ENCODE assay signal across 8 cellular contexts in genomic region chr4:99885063-99885664, GRCh38. TPM values are rescaled to one million over a fixed set of nuclear protein-coding genes. Genes with fewer than 3 reads are reported as not detected.
DNase-seq lines count a peak whose midpoint lies in the region; ATAC-seq, FAIRE-seq and TF ChIP-seq lines count a peak whose summit lies in the region.

No MANE protein-coding gene starts in this region.

- H3K9me3 ChIP-seq in astrocyte (ENCODE audit: insufficient read depth, low read depth, low read length), result no peaks in the 10 kb centered on the region
- H3K9me3 ChIP-seq in liver (ENCODE audit: control insufficient read depth in 4 of 4, low read length in 3 of 4), result no peaks in the 10 kb centered on the region

- H3K36me3 ChIP-seq in astrocyte (ENCODE audit: insufficient read depth, low read length) (peaks cover 20% of the 10 kb centered on the region), liver (ENCODE audit: control insufficient read depth in 4 of 4, insufficient read depth in 3 of 4, low read depth in 1 of 4, low read length in 3 of 4) (peaks cover 4 to 24% (median 22%) of the 10 kb centered on the region in 4 donors)

- H3K27me3 Mint-ChIP-seq in CD14-positive monocyte (ENCODE audit: low read depth in 3 of 3), result no peaks in the 10 kb centered on the region
- H3K27me3 Mint-ChIP-seq in astrocyte (ENCODE audit: low read depth, unreplicated experiment), result no peaks in the 10 kb centered on the region

- no peak for FAIRE-seq in astrocyte (lab: Jason Lieb, UNC)

- ATAC-seq in HG03025 (IDR thresholded peaks at IDR 0.05; ENCODE audit: low FRiP score, unreplicated experiment) (no peak), left colon (no peak)

- no peak overlapping the region for H3K9ac ChIP-seq in astrocyte (ENCODE audit: low read length)
- no peak overlapping the region for H3K9ac ChIP-seq in liver (ENCODE audit: low read depth in 1 of 2, low read length in 2 of 2)

- H3K9me3 Mint-ChIP-seq in CD14-positive monocyte (no peaks in the 10 kb centered on the region), astrocyte (ENCODE audit: unreplicated experiment) (no peaks in the 10 kb centered on the region)

- no peak for DNase-seq in CD14-positive monocyte (ENCODE audit: low spot score)
- peak; percentile 11 for DNase-seq in NCI-H1417 treated with DMSO at 0.1 percent for 48 hours (lab: John Stamatoyannopoulos, UW)
- peak; percentile 16 for DNase-seq in astrocyte (ENCODE audit: low read depth)
- no peak for DNase-seq in ecto neural progenitor cell (ENCODE audit: low spot score)
- DNase-seq in left colon, result no peak

- H3K27ac ChIP-seq in astrocyte (ENCODE audit: low read depth, low read length) (no peak overlapping the region), liver (ENCODE audit: low read depth in 1 of 2, low read length in 2 of 2) (no peak overlapping the region)

- H3K27me3 ChIP-seq in astrocyte (ENCODE audit: insufficient read depth, low read length) (no peaks in the 10 kb centered on the region), liver (ENCODE audit: control insufficient read depth in 4 of 4, insufficient read depth in 4 of 4, low read length in 3 of 4) (no peaks in the 10 kb centered on the region)

- peak; percentile 70 to 77 for TF ChIP-seq RAD21 in liver (IDR thresholded peaks at IDR 0.05)

- H3K4me3 Mint-ChIP-seq in CD14-positive monocyte, result no peak overlapping the region
- H3K4me3 Mint-ChIP-seq in astrocyte (ENCODE audit: unreplicated experiment), result no peak overlapping the region

- H3K4me3 ChIP-seq in GM12875 (ENCODE audit: low read depth, low read length) (no peak overlapping the region), astrocyte (ENCODE audit: insufficient read depth, low read depth, low read length) (no peak overlapping the region), liver (ENCODE audit: low read depth in 1 of 3, low read length in 3 of 3) (no peak overlapping the region)

- no peak overlapping the region for H2AFZ ChIP-seq in astrocyte (ENCODE audit: low read depth, low read length)

- peak; percentile 74 for TF ChIP-seq CTCF in CD14-positive monocyte (IDR thresholded peaks at IDR 0.05)
- peak; percentile 17; the same call in 1 of the 2 replicates for TF ChIP-seq CTCF in GM12875 (IDR thresholded peaks at IDR 0.05; ENCODE audit: borderline replicate concordance, insufficient read depth, low read depth, low read length)
- TF ChIP-seq CTCF in astrocyte (IDR thresholded peaks at IDR 0.05; ENCODE audit: insufficient read depth, low read depth, low read length), result peak; percentile 39
- peak; percentile 43 for TF ChIP-seq CTCF in liver (IDR thresholded peaks at IDR 0.05; ENCODE audit: low read depth, low read length, missing input control)

- H3K4me2 ChIP-seq in astrocyte (ENCODE audit: low read length), result no peak overlapping the region

- H3K4me1 Mint-ChIP-seq in CD14-positive monocyte (peaks cover 6% of the 10 kb centered on the region), astrocyte (ENCODE audit: low read depth, unreplicated experiment) (peaks cover 4% of the 10 kb centered on the region)

- H3K4me1 ChIP-seq in astrocyte (ENCODE audit: insufficient read depth, low read length) (peaks cover 4% of the 10 kb centered on the region), liver (ENCODE audit: control insufficient read depth in 4 of 4, insufficient read depth in 4 of 4, low read length in 3 of 4) (no peaks in the 10 kb centered on the region)

- H3K36me3 Mint-ChIP-seq in CD14-positive monocyte, result peaks cover 47 to 61% of the 10 kb centered on the region in 2 donors
- H3K36me3 Mint-ChIP-seq in astrocyte (ENCODE audit: low read depth, unreplicated experiment), result peaks cover 2% of the 10 kb centered on the region

- peaks cover 24% of the 10 kb centered on the region for H3K79me2 ChIP-seq in astrocyte (ENCODE audit: insufficient read depth, low read length)

- intact Hi-C loops in CD14-positive monocyte (cut with micrococcal nuclease), result loop anchor here (5.0 to 10.0 kb wide), 2 partner anchors 68 to 70 kb away; partner anchors contain the start of gene DAPP1 (in 2 of the 2)
- intact Hi-C loops in left colon (cut with DNase I, micrococcal nuclease), result loop anchor here in 1 of 2 donors (5.0 kb wide), 1 partner anchor 323 kb away; the partner anchor contains the start of gene TRMT10A

- WGBS in liver, result 84% methylated on average over 2 of the region's 2 CpGs

- H3K27ac Mint-ChIP-seq in CD14-positive monocyte (no peak overlapping the region), astrocyte (ENCODE audit: unreplicated experiment) (no peak overlapping the region)

- H4K20me1 ChIP-seq in astrocyte (ENCODE audit: insufficient read depth, low read length), result no peaks in the 10 kb centered on the region

TF ChIP-seq in liver, 16 proteins besides CTCF, POLR2A, EP300 and RAD21:
- no peak for TF ChIP-seq FOXA2 (IDR thresholded peaks at IDR 0.05)
TF ChIP-seq in liver: peak in this region for 0.

RNA-seq across cellular contexts. Expression of gene LAMTOR3, which starts 9.1 kb away (rescaled TPM):
- polyA plus RNA-seq in CD14-positive monocyte (10 to 100 TPM; 62.5 to 83.3 TPM), liver (10 to 100 TPM; 13.5 to 26.3 TPM)
- total RNA-seq in astrocyte (49.6 and 53.9 TPM in 2 replicates), liver (10 to 100 TPM; 16.1 to 23.5 TPM), left colon (10 to 100 TPM; 51.2 to 70.9 TPM)

Comparison
In these comparisons a context has a peak if more than half of its experiments do, and no peak if none do; other contexts are left out.
1. DNase-seq: peak in NCI-H1417 treated with DMSO at 0.1 percent for 48 hours (single experiment) and astrocyte (single experiment); none in CD14-positive monocyte (single experiment), ecto neural progenitor cell (single experiment) and left colon (0 of 2).
2. CTCF ChIP-seq: peak in every context shown above with its lines; median percentile 74 in CD14-positive monocyte; 43 in liver; 39 in astrocyte; 17 in GM12875.